ENCODE assay signal across 1 cellular context in the genomic region with DNA sequence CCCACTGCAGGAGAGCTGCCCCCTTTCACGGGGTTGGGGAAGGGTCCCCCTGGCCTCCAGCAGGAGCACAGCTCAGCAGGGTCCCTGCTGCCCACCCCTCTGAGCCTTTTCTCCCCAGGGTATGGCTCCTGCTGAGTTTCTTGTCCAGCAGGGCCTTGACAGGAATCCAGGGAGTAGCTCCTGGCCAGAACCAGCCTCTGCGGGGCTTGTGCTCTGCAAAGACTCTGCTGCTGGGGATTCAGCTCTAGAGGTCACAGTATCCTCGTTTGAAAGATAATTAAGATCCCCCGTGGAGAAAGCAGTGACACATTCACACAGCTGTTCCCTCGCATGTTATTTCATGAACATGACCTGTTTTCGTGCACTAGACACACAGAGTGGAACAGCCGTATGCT.
TF ChIP-seq lines count a peak whose summit lies in the region.

No MANE protein-coding gene starts in this region.

TF ChIP-seq in HCT116, 20 proteins besides CTCF, POLR2A, EP300 and RAD21 (continued from another document):
- TF ChIP-seq, protein P1, sequence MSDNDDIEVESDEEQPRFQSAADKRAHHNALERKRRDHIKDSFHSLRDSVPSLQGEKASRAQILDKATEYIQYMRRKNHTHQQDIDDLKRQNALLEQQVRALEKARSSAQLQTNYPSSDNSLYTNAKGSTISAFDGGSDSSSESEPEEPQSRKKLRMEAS (IDR thresholded peaks at IDR 0.05): no peak
- TF ChIP-seq SP1 (IDR thresholded peaks at IDR 0.05; ENCODE audit: low read depth) (no peak), EGR1 (IDR thresholded peaks at IDR 0.05; ENCODE audit: low read depth) (no peak), EZH2 (IDR thresholded peaks at IDR 0.05) (no peak), TCF7L2 (IDR thresholded peaks at IDR 0.05; ENCODE audit: borderline replicate concordance, extremely low read depth, insufficient read depth, insufficient read length) (no peak), CEBPB (IDR thresholded peaks at IDR 0.05; ENCODE audit: low read depth) (no peak), ZBTB33 (IDR thresholded peaks at IDR 0.05; ENCODE audit: extremely low read depth, insufficient replicate concordance, low read length) (no peak), ELF1 (IDR thresholded peaks at IDR 0.05; ENCODE audit: borderline replicate concordance, low read depth) (no peak), POLR2AphosphoS5 (IDR thresholded peaks at IDR 0.05; ENCODE audit: low read depth, low read length) (no peak), FOSL1 (IDR thresholded peaks at IDR 0.05; ENCODE audit: low read depth) (no peak), ATF3 (IDR thresholded peaks at IDR 0.05) (no peak), ZNF274 (IDR thresholded peaks at IDR 0.05; ENCODE audit: low read depth, low read length) (no peak), ZFX (IDR thresholded peaks at IDR 0.05) (no peak), JUND (IDR thresholded peaks at IDR 0.05) (no peak), CBX3 (IDR thresholded peaks at IDR 0.05; ENCODE audit: low read depth) (no peak), SRF (IDR thresholded peaks at IDR 0.05; ENCODE audit: low read depth) (no peak), EZH2phosphoT487 (IDR thresholded peaks at IDR 0.05; ENCODE audit: borderline replicate concordance) (no peak), SIN3A (IDR thresholded peaks at IDR 0.05; ENCODE audit: low read depth) (no peak)
- TF ChIP-seq, protein P2, sequence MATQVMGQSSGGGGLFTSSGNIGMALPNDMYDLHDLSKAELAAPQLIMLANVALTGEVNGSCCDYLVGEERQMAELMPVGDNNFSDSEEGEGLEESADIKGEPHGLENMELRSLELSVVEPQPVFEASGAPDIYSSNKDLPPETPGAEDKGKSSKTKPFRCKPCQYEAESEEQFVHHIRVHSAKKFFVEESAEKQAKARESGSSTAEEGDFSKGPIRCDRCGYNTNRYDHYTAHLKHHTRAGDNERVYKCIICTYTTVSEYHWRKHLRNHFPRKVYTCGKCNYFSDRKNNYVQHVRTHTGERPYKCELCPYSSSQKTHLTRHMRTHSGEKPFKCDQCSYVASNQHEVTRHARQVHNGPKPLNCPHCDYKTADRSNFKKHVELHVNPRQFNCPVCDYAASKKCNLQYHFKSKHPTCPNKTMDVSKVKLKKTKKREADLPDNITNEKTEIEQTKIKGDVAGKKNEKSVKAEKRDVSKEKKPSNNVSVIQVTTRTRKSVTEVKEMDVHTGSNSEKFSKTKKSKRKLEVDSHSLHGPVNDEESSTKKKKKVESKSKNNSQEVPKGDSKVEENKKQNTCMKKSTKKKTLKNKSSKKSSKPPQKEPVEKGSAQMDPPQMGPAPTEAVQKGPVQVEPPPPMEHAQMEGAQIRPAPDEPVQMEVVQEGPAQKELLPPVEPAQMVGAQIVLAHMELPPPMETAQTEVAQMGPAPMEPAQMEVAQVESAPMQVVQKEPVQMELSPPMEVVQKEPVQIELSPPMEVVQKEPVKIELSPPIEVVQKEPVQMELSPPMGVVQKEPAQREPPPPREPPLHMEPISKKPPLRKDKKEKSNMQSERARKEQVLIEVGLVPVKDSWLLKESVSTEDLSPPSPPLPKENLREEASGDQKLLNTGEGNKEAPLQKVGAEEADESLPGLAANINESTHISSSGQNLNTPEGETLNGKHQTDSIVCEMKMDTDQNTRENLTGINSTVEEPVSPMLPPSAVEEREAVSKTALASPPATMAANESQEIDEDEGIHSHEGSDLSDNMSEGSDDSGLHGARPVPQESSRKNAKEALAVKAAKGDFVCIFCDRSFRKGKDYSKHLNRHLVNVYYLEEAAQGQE (IDR thresholded peaks at IDR 0.05; ENCODE audit: low read depth): no peak
